Comparison of ENCODE assay signal across 8 cellular contexts in genomic region chr20:543369-544152, GRCh38. TPM values are rescaled to one million over a fixed set of nuclear protein-coding genes. Genes with fewer than 3 reads are reported as not detected.
DNase-seq lines count a peak whose midpoint lies in the region; ATAC-seq, FAIRE-seq and TF ChIP-seq lines count a peak whose summit lies in the region.

TSS of gene CSNK2A1 (minus strand) at chr20:543790. CDS start at chr20:508551, 35,239 bp downstream.

- TF ChIP-seq CTCF in AG04449 (IDR thresholded peaks at IDR 0.05; ENCODE audit: insufficient read depth, low read length, missing control alignments) (no peak), WI38 (IDR thresholded peaks at IDR 0.05; ENCODE audit: low read depth, low read length) (no peak), bronchial epithelial cell (IDR thresholded peaks at IDR 0.05; ENCODE audit: insufficient read depth, low read length, severe bottlenecking) (no peak)

- no peaks in the 10 kb centered on the region for H3K9me3 ChIP-seq in small intestine (ENCODE audit: control insufficient read depth, low read depth)

- FAIRE-seq in bronchial epithelial cell (lab: Jason Lieb, UNC) (no peak), small intestine (lab: Jason Lieb, UNC) (no peak)

- CTCF ChIA-PET in AG04449 (lab: Yijun Ruan, JAX) = interaction anchor here (0.7 to 3.2 kb wide), 7 partner anchors 17 to 196 kb away, joined by 3 to 18 read pairs (median 5); no protein-coding TSS in a partner anchor

- ATAC-seq in GM18907 (IDR thresholded peaks at IDR 0.05; ENCODE audit: unreplicated experiment) = peak; percentile 94
- ATAC-seq in HG03159 (IDR thresholded peaks at IDR 0.05; ENCODE audit: unreplicated experiment) = peak; percentile 91

- H3K36me3 ChIP-seq in bronchial epithelial cell (ENCODE audit: control insufficient read depth, insufficient read depth, low read length) = peaks cover 3% of the 10 kb centered on the region
- no peaks in the 10 kb centered on the region for H3K36me3 ChIP-seq in small intestine (ENCODE audit: control insufficient read depth in 2 of 2, insufficient read depth in 2 of 2, low read length in 2 of 2)

- no peaks in the 10 kb centered on the region for H3K27me3 ChIP-seq in bronchial epithelial cell (ENCODE audit: control insufficient read depth, insufficient read depth, low read length)
- H3K27me3 ChIP-seq in small intestine (ENCODE audit: control insufficient read depth in 2 of 2, insufficient read depth in 2 of 2, low read length in 2 of 2) = no peaks in the 10 kb centered on the region

- H3K4me3 ChIP-seq in AG04449 (ENCODE audit: low read depth, low read length) (peak within 1 kb of the TSS; percentile 89), WI38 (ENCODE audit: low read depth, low read length) (peak within 1 kb of the TSS; percentile 98), bronchial epithelial cell (ENCODE audit: low read depth, low read length) (peak within 1 kb of the TSS; percentile 99), small intestine (ENCODE audit: low read depth in 1 of 2, low read length in 2 of 2) (peak within 1 kb of the TSS; percentile 91 to 93)

- H3K27ac ChIP-seq in small intestine (ENCODE audit: low read depth in 1 of 2, low read length in 1 of 2) = peak within 1 kb of the TSS; percentile 93 to 94

- peaks cover 8 to 16% of the 10 kb centered on the region in 2 donors for H3K4me1 ChIP-seq in small intestine (ENCODE audit: control insufficient read depth in 2 of 2, insufficient read depth in 1 of 2, low read depth in 1 of 2, low read length in 1 of 2)

- DNase-seq in AG04449 (ENCODE audit: low read depth, low spot score) (peak; percentile 57), NCI-H2227 treated with DMSO at 0.1 percent for 48 hours (lab: John Stamatoyannopoulos, UW) (peak; percentile 100), bronchial epithelial cell (ENCODE audit: low read depth) (peak; percentile 86), iPS-NIHi11 (ENCODE audit: low spot score) (peak; percentile 97), small intestine (peak; percentile 96)

- WGBS in small intestine, 3 donors = 0 to 1% (median 1%) methylated on average over 34 to 44 of the region's 44 CpGs

- POLR2A ChIA-PET in AG04449 (lab: Yijun Ruan, JAX) = interaction anchor here (0.9 kb wide), 1 partner anchor 109 kb away, joined by 5 read pairs; the partner anchor contains the start of gene SRXN1

RNA-seq across cellular contexts. Expression of gene CSNK2A1, which starts in this region (rescaled TPM):
- 242 and 268 TPM in 2 replicates for total RNA-seq in bronchial epithelial cell
- polyA plus RNA-seq in small intestine = 10 to 100 TPM; 24.0 to 38.6 (median 29.1) TPM

Comparison
In these comparisons a context has a peak if more than half of its experiments do, and no peak if none do; other contexts are left out.
1. Peak in every context shown above with its lines: DNase-seq, ATAC-seq, H3K4me3 ChIP-seq and H3K27ac ChIP-seq.